Comparison of ENCODE assay signal across 9 cellular contexts in the genomic region with DNA sequence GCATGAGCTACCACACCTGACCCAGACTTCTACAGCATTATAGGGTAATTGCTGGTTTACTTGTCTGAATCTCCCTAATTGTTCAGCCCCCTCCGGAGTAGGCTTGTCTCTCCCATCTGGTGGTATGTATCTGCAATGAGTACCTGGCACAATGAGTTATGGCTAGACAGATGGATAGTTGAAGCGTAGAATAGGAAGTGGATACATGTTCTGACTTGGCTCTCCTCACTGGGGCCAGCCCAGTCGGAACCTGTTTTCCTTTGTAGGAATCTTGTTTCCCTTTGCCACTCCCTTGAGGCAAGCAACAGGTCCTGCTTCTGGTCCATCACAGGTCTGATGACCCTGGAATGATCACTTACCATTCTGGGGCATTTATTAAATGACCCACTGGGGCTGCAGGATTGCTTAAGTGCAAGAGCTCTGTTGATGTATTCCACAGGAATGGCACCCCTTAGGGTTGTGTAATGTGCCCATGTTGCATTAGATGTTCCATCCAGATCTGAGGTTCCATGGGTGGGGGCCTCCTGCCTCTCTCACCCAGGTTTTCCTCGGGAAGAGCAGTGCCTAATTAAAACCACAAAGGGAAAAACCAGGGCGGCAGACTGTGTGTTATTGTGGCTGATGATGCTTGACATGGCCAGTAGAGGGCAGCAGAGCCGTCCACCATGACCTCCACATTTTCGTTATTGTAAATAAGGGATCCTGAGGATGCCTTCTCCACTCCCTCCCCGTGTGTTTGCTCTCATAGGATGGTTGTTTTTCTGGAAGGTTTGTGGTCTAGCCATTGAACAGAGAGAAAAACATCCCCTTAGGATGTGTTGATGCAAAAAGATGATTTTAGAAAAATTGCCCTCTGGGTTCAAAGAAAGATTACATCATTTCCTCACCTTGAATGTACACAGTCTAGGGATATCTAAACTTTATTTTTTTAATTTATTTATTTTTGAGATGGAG. TPM values are rescaled to one million over a fixed set of nuclear protein-coding genes. Genes with fewer than 3 reads are reported as not detected.
DNase-seq lines count a peak whose midpoint lies in the region; ATAC-seq and TF ChIP-seq lines count a peak whose summit lies in the region.
"Had no signal": no experiment of that assay in that cellular context is flagged by ENCODE, and none has a peak within 500 bp of the region (broad histone marks: within the 10 kb centered on the region; RNA-seq: fewer than 3 reads in every experiment).

No MANE protein-coding gene starts in this region.

- H3K9ac ChIP-seq in liver (ENCODE audit: low read depth in 1 of 2, low read length in 2 of 2), result no peak overlapping the region

- ATAC-seq in GM18520 (IDR thresholded peaks at IDR 0.05; ENCODE audit: unreplicated experiment), result no peak

- H3K4me3 Mint-ChIP-seq in activated CD4-positive, alpha-beta T cell treated with anti-CD3 and anti-CD28 coated beads, Interleukin-2, amount 10 ng/mL, durations not matched to agents 7 days and 5 days, result no peak overlapping the region
- H3K4me3 Mint-ChIP-seq: dendritic cell treated with granulocyte-macrophage colony-stimulating factor and Interleukin-4, amounts not matched to agents 40 ng/mL and 50 ng/mL, for 4 days had no signal

- H3K4me1 Mint-ChIP-seq in activated CD4-positive, alpha-beta T cell treated with anti-CD3 and anti-CD28 coated beads, Interleukin-2, amount 10 ng/mL, durations not matched to agents 7 days and 5 days, result peaks cover 39% of the 10 kb centered on the region

- no peak overlapping the region for H3K4me3 ChIP-seq in liver (ENCODE audit: low read depth in 1 of 3, low read length in 3 of 3)

- TF ChIP-seq CTCF in liver (IDR thresholded peaks at IDR 0.05; ENCODE audit: low read depth, low read length, missing input control), result peak; percentile 91

- no peaks in the 10 kb centered on the region for H3K36me3 ChIP-seq in liver (ENCODE audit: control insufficient read depth in 4 of 4, insufficient read depth in 3 of 4, low read depth in 1 of 4, low read length in 3 of 4)

- no peaks in the 10 kb centered on the region for H3K9me3 ChIP-seq in liver (ENCODE audit: control insufficient read depth in 4 of 4, low read length in 3 of 4)

- POLR2A ChIA-PET in activated CD4-positive, alpha-beta T cell treated with anti-CD3 and anti-CD28 coated beads, Interleukin-2, amount 10 ng/mL, durations not matched to agents 7 days and 5 days (lab: Charles Lee), result no interaction called here

- peaks cover 4% of the 10 kb centered on the region for H3K36me3 Mint-ChIP-seq in activated CD4-positive, alpha-beta T cell treated with anti-CD3 and anti-CD28 coated beads, Interleukin-2, amount 10 ng/mL, durations not matched to agents 7 days and 5 days (ENCODE audit: low read depth)

- CTCF ChIA-PET in activated CD4-positive, alpha-beta T cell treated with anti-CD3 and anti-CD28 coated beads, Interleukin-2, amount 10 ng/mL, durations not matched to agents 7 days and 5 days (lab: Charles Lee), result interaction anchor here (0.7 to 1.6 kb wide), 6 partner anchors 10 to 184 kb away, joined by 3 to 6 read pairs (median 3); no protein-coding TSS in a partner anchor

- H3K27ac Mint-ChIP-seq in activated CD4-positive, alpha-beta T cell treated with anti-CD3 and anti-CD28 coated beads, Interleukin-2, amount 10 ng/mL, durations not matched to agents 7 days and 5 days, result peak overlapping the region; percentile 85
- H3K27ac Mint-ChIP-seq: dendritic cell treated with granulocyte-macrophage colony-stimulating factor and Interleukin-4, amounts not matched to agents 40 ng/mL and 50 ng/mL, for 4 days had no signal

- peaks cover 1 to 15% (median 8%) of the 10 kb centered on the region in 4 donors for H3K4me1 ChIP-seq in liver (ENCODE audit: control insufficient read depth in 4 of 4, insufficient read depth in 4 of 4, low read length in 3 of 4)

- WGBS in liver, result 36% methylated on average over 8 of the region's 8 CpGs

- no peak overlapping the region for H3K27ac ChIP-seq in liver (ENCODE audit: low read depth in 1 of 2, low read length in 2 of 2)

- TF ChIP-seq RAD21 in liver (IDR thresholded peaks at IDR 0.05), result peak; percentile 84 to 92

- H3K27me3 ChIP-seq in liver (ENCODE audit: control insufficient read depth in 4 of 4, insufficient read depth in 4 of 4, low read length in 3 of 4), result no peaks in the 10 kb centered on the region

- DNase-seq in DMS 273 (lab: John Stamatoyannopoulos, UW; ENCODE audit: unreplicated experiment), result peak; percentile 87
- DNase-seq in H4 (ENCODE audit: low spot score), result peak; percentile 47
- DNase-seq in NCI-H345 (lab: John Stamatoyannopoulos, UW), result peak; percentile 41
- DNase-seq in activated CD4-positive, alpha-beta T cell treated with anti-CD3 and anti-CD28 coated beads, Interleukin-2, amount 10 ng/mL, durations not matched to agents 7 days and 5 days, result peak; percentile 72
- DNase-seq in dermis blood vessel endothelial cell, result peak; percentile 85
- DNase-seq in stimulated activated CD4-positive, alpha-beta T cell treated with anti-CD3 and anti-CD28 coated beads, TNF-alpha, amount 100 ng/mL, for 48 hours (ENCODE audit: low read depth in 3 of 3), result peak; percentile 21 to 42 (median 34)

- H3K27me3 Mint-ChIP-seq in activated CD4-positive, alpha-beta T cell treated with anti-CD3 and anti-CD28 coated beads, Interleukin-2, amount 10 ng/mL, durations not matched to agents 7 days and 5 days, result no peaks in the 10 kb centered on the region
- H3K27me3 Mint-ChIP-seq: dendritic cell treated with granulocyte-macrophage colony-stimulating factor and Interleukin-4, amounts not matched to agents 40 ng/mL and 50 ng/mL, for 4 days had no signal

- H3K9me3 Mint-ChIP-seq in activated CD4-positive, alpha-beta T cell treated with anti-CD3 and anti-CD28 coated beads, Interleukin-2, amount 10 ng/mL, durations not matched to agents 7 days and 5 days, result peaks cover 3% of the 10 kb centered on the region
- H3K9me3 Mint-ChIP-seq: dendritic cell treated with granulocyte-macrophage colony-stimulating factor and Interleukin-4, amounts not matched to agents 40 ng/mL and 50 ng/mL, for 4 days had no signal

TF ChIP-seq in liver, 16 proteins besides CTCF, POLR2A, EP300 and RAD21 (continues in another document):
- TF ChIP-seq HNF4G (IDR thresholded peaks at IDR 0.05), result no peak
- TF ChIP-seq YY1 (IDR thresholded peaks at IDR 0.05), result no peak
- peak; percentile 50 for TF ChIP-seq FOXA1 (IDR thresholded peaks at IDR 0.05)
- no peak for TF ChIP-seq REST (IDR thresholded peaks at IDR 0.05)
- TF ChIP-seq EGR1 (IDR thresholded peaks at IDR 0.05; ENCODE audit: low read depth in 2 of 2), result no peak
- TF ChIP-seq TAF1 (conservative IDR thresholded peaks at IDR 0.05), result no peak
- TF ChIP-seq ZBTB33 (IDR thresholded peaks at IDR 0.05), result no peak
- no peak for TF ChIP-seq NR2F2 (IDR thresholded peaks at IDR 0.05)
- TF ChIP-seq RXRA (IDR thresholded peaks at IDR 0.05), result peak in 1 of 2 donors; percentile 24
- peak in 1 of 2 donors; percentile 6 for TF ChIP-seq HNF4A (conservative IDR thresholded peaks at IDR 0.05)
- TF ChIP-seq, protein P1, sequence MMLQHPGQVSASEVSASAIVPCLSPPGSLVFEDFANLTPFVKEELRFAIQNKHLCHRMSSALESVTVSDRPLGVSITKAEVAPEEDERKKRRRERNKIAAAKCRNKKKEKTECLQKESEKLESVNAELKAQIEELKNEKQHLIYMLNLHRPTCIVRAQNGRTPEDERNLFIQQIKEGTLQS (IDR thresholded peaks at IDR 0.05), result no peak
- TF ChIP-seq JUND (IDR thresholded peaks at IDR 0.05), result no peak
- peak; percentile 86 for TF ChIP-seq FOXA2 (IDR thresholded peaks at IDR 0.05)

RNA-seq across cellular contexts. Expression of gene CMTM8, which starts 58.0 kb away (rescaled TPM):
- 2.5 and 3.2 TPM in 2 replicates for total RNA-seq in H4 (2014; rRNA removed; shearing (Covaris generic))
- total RNA-seq in activated CD4-positive, alpha-beta T cell treated with anti-CD3 and anti-CD28 coated beads, Interleukin-2, amount 10 ng/mL, durations not matched to agents 7 days and 5 days, result 1 to 10 TPM; 5.9 to 6.5 TPM
- total RNA-seq in dermis blood vessel endothelial cell (4.3 and 5.0 TPM in 2 replicates), liver (1 to 10 TPM; 4.3 to 6.4 TPM)
- 10 to 100 TPM; 18.6 to 44.6 TPM for polyA plus RNA-seq in liver

Comparison
In these comparisons a context has a peak if more than half of its experiments do, and no peak if none do; other contexts are left out.
1. DNase-seq: peak in every context shown above with its lines; median percentile 87 in DMS 273; 85 in dermis blood vessel endothelial cell; 72 in activated CD4-positive, alpha-beta T cell treated with anti-CD3 and anti-CD28 coated beads, Interleukin-2, amount 10 ng/mL, durations not matched to agents 7 days and 5 days; 47 in H4; 41 in NCI-H345; 34 in stimulated activated CD4-positive, alpha-beta T cell treated with anti-CD3 and anti-CD28 coated beads, TNF-alpha, amount 100 ng/mL, for 48 hours.